In genomic region chr6:159654483-159655098, GRCh38 we compare ENCODE assay signal across 8 cellular contexts. TPM values are rescaled to one million over a fixed set of nuclear protein-coding genes. Genes with fewer than 3 reads are reported as not detected.
DNase-seq lines count a peak whose midpoint lies in the region; ATAC-seq, FAIRE-seq and TF ChIP-seq lines count a peak whose summit lies in the region.

No MANE protein-coding gene starts in this region.

- no peaks in the 10 kb centered on the region for H3K27me3 ChIP-seq in Panc1 (ENCODE audit: control insufficient read depth, insufficient read depth, low read length)
- no peaks in the 10 kb centered on the region for H3K27me3 ChIP-seq in H1 (replicated peaks in 1 of 4; ENCODE audit: control insufficient read depth in 3 of 4, extremely low read depth in 1 of 4, insufficient read depth in 3 of 4, low read length in 3 of 4)

- no peak overlapping the region for H3K9ac ChIP-seq in H1 (replicated peaks in 1 of 4; ENCODE audit: extremely low read depth in 1 of 4, low read depth in 3 of 4, low read length in 3 of 4)

- TF ChIP-seq EP300 in H1 (IDR thresholded peaks at IDR 0.05; ENCODE audit: borderline replicate concordance in 1 of 2, low read depth in 2 of 2, low read length in 2 of 2) = no peak

- no peaks in the 10 kb centered on the region for H3K23me2 ChIP-seq in H1 (ENCODE audit: low read depth, low read length)

- CTCF ChIA-PET in Panc1 (lab: Charles Lee) = interaction anchor here (0.6 to 1.0 kb wide), 4 partner anchors 9 to 437 kb away, joined by 3 to 7 read pairs (median 4); no protein-coding TSS in a partner anchor
- CTCF ChIA-PET in H1 (lab: Charles Lee; ENCODE audit: partially characterized antibody) = interaction anchor here (0.6 to 3.2 kb wide), 29 partner anchors 8 to 1129 kb away, joined by 3 to 49 read pairs (median 3); no protein-coding TSS in a partner anchor

- peaks cover 6% of the 10 kb centered on the region; the same call in 1 of the 2 replicates for H3K4me1 ChIP-seq in Panc1 (ENCODE audit: control insufficient read depth, insufficient read depth, low read length)
- H3K4me1 ChIP-seq in H1 (replicated peaks in 1 of 4; ENCODE audit: control insufficient read depth in 3 of 4, insufficient read depth in 4 of 4, low read length in 3 of 4) = peaks cover 0 to 3% (median under 1%) of the 10 kb centered on the region in 4 experiments; a peak in 2 of 7 replicates
- H3K4me1 ChIP-seq in mucosa of descending colon (ENCODE audit: low read depth) = no peaks in the 10 kb centered on the region

- H3K14ac ChIP-seq in H1 (ENCODE audit: insufficient read length) = no peak overlapping the region

- no peak overlapping the region for H3K18ac ChIP-seq in H1 (ENCODE audit: extremely low read depth, low read length)

- H3K27me3 Mint-ChIP-seq in activated T-helper 2 cell treated with anti-CD3 and anti-CD28 coated beads, Interferon-gamma antibody, Interleukin-2, Interleukin-4, amounts not matched to agents 10 μg/mL and 5 μg/mL and 100 μg/mL, durations not matched to agents 14 hours and 24 hours and 36 hours (ENCODE audit: low read depth) = peaks cover 3% of the 10 kb centered on the region

- intact Hi-C loops in Panc1 (cut with micrococcal nuclease; ENCODE audit: unreplicated experiment) (loop anchor here (2.0 kb wide), 2 partner anchors 438 to 484 kb away; no protein-coding TSS in a partner anchor), mucosa of descending colon (cut with DNase I, micrococcal nuclease) (loop anchor here (5.0 to 10.0 kb wide), 2 partner anchors 480 to 482 kb away; no protein-coding TSS in a partner anchor)
- intact Hi-C loops in activated T-helper 2 cell treated with anti-CD3 and anti-CD28 coated beads, Interferon-gamma antibody, Interleukin-2, Interleukin-4, amounts not matched to agents 10 μg/mL and 5 μg/mL and 100 μg/mL, durations not matched to agents 14 hours and 24 hours and 36 hours (cut with micrococcal nuclease) = loop anchor here (2.0 kb wide), 1 partner anchor 480 kb away; no protein-coding TSS in a partner anchor

- H3K79me1 ChIP-seq in H1 (ENCODE audit: low read depth, low read length) = no peaks in the 10 kb centered on the region

- POLR2A ChIA-PET in Panc1 (lab: Charles Lee) (no interaction called here), H1 (lab: Charles Lee; ENCODE audit: partially characterized antibody) (interaction anchor here (1.1 to 1.4 kb wide), 2 partner anchors 45 to 72 kb away, joined by 3 to 5 read pairs; partner anchors contain the start of gene WTAP)

- H2AK5ac ChIP-seq in H1 (ENCODE audit: low read depth, low read length) = no peak overlapping the region

- no peak overlapping the region for H3K4me3 Mint-ChIP-seq in activated T-helper 2 cell treated with anti-CD3 and anti-CD28 coated beads, Interferon-gamma antibody, Interleukin-2, Interleukin-4, amounts not matched to agents 10 μg/mL and 5 μg/mL and 100 μg/mL, durations not matched to agents 14 hours and 24 hours and 36 hours (ENCODE audit: low read depth)

- H4K5ac ChIP-seq in H1 (ENCODE audit: insufficient read length, low read depth, low read length) = no peak overlapping the region

- no peak for TF ChIP-seq POLR2A in H1 (IDR thresholded peaks at IDR 0.05; ENCODE audit: control extremely low read depth in 1 of 2, low read depth in 2 of 2, low read length in 2 of 2)

- no peak overlapping the region for H2BK120ac ChIP-seq in H1 (replicated peaks; ENCODE audit: low read depth, low read length)

- no peak overlapping the region for H2BK5ac ChIP-seq in H1 (ENCODE audit: low read depth, low read length)

- H3K27ac Mint-ChIP-seq in activated T-helper 2 cell treated with anti-CD3 and anti-CD28 coated beads, Interferon-gamma antibody, Interleukin-2, Interleukin-4, amounts not matched to agents 10 μg/mL and 5 μg/mL and 100 μg/mL, durations not matched to agents 14 hours and 24 hours and 36 hours = no peak overlapping the region

- no peaks in the 10 kb centered on the region for H3K36me3 Mint-ChIP-seq in activated T-helper 2 cell treated with anti-CD3 and anti-CD28 coated beads, Interferon-gamma antibody, Interleukin-2, Interleukin-4, amounts not matched to agents 10 μg/mL and 5 μg/mL and 100 μg/mL, durations not matched to agents 14 hours and 24 hours and 36 hours (ENCODE audit: low read depth)

- in situ Hi-C loops in Panc1 (cut with HindIII; ENCODE audit: low pct_unique_long_range_greater_than_20kb, low sequenced_read_pairs) = no loop called here

- peak; percentile 62 for DNase-seq in EH (ENCODE audit: low read depth)
- DNase-seq in Kasumi-1 (lab: John Stamatoyannopoulos, UW) = peak; percentile 68 to 83
- DNase-seq in Panc1 (ENCODE audit: low read depth, low spot score) = peak; percentile 13
- DNase-seq in H1 (ENCODE audit: low read depth in 1 of 2, low spot score in 2 of 2) = no peak
- DNase-seq in mucosa of descending colon = peak in 1 of 3 donors; percentile 6
- DNase-seq in activated T-helper 2 cell treated with anti-CD3 and anti-CD28 coated beads, Interferon-gamma antibody, Interleukin-2, Interleukin-4, amounts not matched to agents 10 μg/mL and 5 μg/mL and 100 μg/mL, durations not matched to agents 14 hours and 24 hours and 36 hours (ENCODE audit: low spot score) = no peak
- no peak for DNase-seq in UCSD-AML1 (lab: John Stamatoyannopoulos, UW; ENCODE audit: unreplicated experiment)

- no TSS peak for BruUV-seq in Panc1 (replicated peaks; lab: Mats Ljungman, UMichigan)

- no peak overlapping the region for H4K8ac ChIP-seq in H1 (ENCODE audit: extremely low read depth, insufficient read depth, low read length)

- H3K4me1 Mint-ChIP-seq in activated T-helper 2 cell treated with anti-CD3 and anti-CD28 coated beads, Interferon-gamma antibody, Interleukin-2, Interleukin-4, amounts not matched to agents 10 μg/mL and 5 μg/mL and 100 μg/mL, durations not matched to agents 14 hours and 24 hours and 36 hours (ENCODE audit: low read depth) = no peaks in the 10 kb centered on the region

- no peak overlapping the region for H3K27ac ChIP-seq in Panc1 (ENCODE audit: low read length)
- H3K27ac ChIP-seq in H1 (ENCODE audit: low read depth, low read length) = no peak overlapping the region

- WGBS in H1 (ENCODE audit: extremely low coverage in 1 of 2, insufficient coverage in 1 of 2, insufficient read length in 1 of 2, insufficient replicate concordance in 2 of 2, low coverage in 1 of 2, low lambda C conversion rate in 2 of 2, missing lambda C conversion rate in 1 of 2), 2 experiments = 3% methylated on average over 2 of the region's 2 CpGs; no CpG with 5 or more reads in 1 of the 2 experiments

- H3K4me2 ChIP-seq in H1 (ENCODE audit: insufficient read depth in 1 of 2, low read depth in 2 of 2, low read length in 2 of 2) = no peak overlapping the region

- TF ChIP-seq RAD21 in H1 (IDR thresholded peaks at IDR 0.05 in 1 of 2, conservative IDR thresholded peaks at IDR 0.05 in 1 of 2; ENCODE audit: low read depth in 2 of 2, low read length in 2 of 2) = peak; percentile 63 to 70

- H3K36me3 ChIP-seq in Panc1 (ENCODE audit: control insufficient read depth, insufficient read depth, low read length) = no peaks in the 10 kb centered on the region
- H3K36me3 ChIP-seq in H1 (ENCODE audit: control insufficient read depth in 2 of 4, insufficient read depth in 4 of 4, low read length in 3 of 4) = no peaks in the 10 kb centered on the region
- H3K36me3 ChIP-seq in mucosa of descending colon (ENCODE audit: low read depth) = no peaks in the 10 kb centered on the region

- peak; percentile 66 for TF ChIP-seq CTCF in Panc1 (IDR thresholded peaks at IDR 0.05)
- peak in 2 of 3 experiments; percentile 37 to 40; a peak in 2 of 4 replicates for TF ChIP-seq CTCF in H1 (IDR thresholded peaks at IDR 0.05; ENCODE audit: control extremely low read depth in 1 of 3, insufficient read depth in 1 of 3, low read depth in 1 of 3, low read length in 3 of 3)
- peak; percentile 22 for TF ChIP-seq CTCF in mucosa of descending colon (IDR thresholded peaks at IDR 0.05)

- no peak overlapping the region for H2AFZ ChIP-seq in H1 (ENCODE audit: low read length)

- H3K23ac ChIP-seq in H1 (ENCODE audit: insufficient read length) = no peak overlapping the region

- H3K56ac ChIP-seq in H1 (replicated peaks; ENCODE audit: insufficient read length, low read depth, low read length) = no peak overlapping the region

- H3K4ac ChIP-seq in H1 (replicated peaks; ENCODE audit: insufficient read length, low read depth, low read length) = no peak overlapping the region

- ATAC-seq in Panc1 (peak; percentile 65), mucosa of descending colon (peak; percentile 37), GM21825 (IDR thresholded peaks at IDR 0.05; ENCODE audit: unreplicated experiment) (no peak)

- H3K9me3 Mint-ChIP-seq in activated T-helper 2 cell treated with anti-CD3 and anti-CD28 coated beads, Interferon-gamma antibody, Interleukin-2, Interleukin-4, amounts not matched to agents 10 μg/mL and 5 μg/mL and 100 μg/mL, durations not matched to agents 14 hours and 24 hours and 36 hours = peaks cover 3% of the 10 kb centered on the region

- H3K79me2 ChIP-seq in H1 (ENCODE audit: control insufficient read depth in 1 of 2, insufficient read depth in 2 of 2, low read length in 2 of 2) = no peaks in the 10 kb centered on the region

- no peak overlapping the region for H3K4me3 ChIP-seq in Panc1 (ENCODE audit: low read depth in 2 of 2, low read length in 2 of 2)
- H3K4me3 ChIP-seq in H1 (ENCODE audit: extremely low read depth in 1 of 4, insufficient read depth in 2 of 4, low read depth in 3 of 4, low read length in 4 of 4) = no peak overlapping the region
- H3K4me3 ChIP-seq in mucosa of descending colon = no peak overlapping the region

- FAIRE-seq in H1 (lab: Jason Lieb, UNC) = no peak

- H4K20me1 ChIP-seq in H1 (replicated peaks in 1 of 2; ENCODE audit: control insufficient read depth in 1 of 2, insufficient read depth in 2 of 2, low read length in 2 of 2) = no peaks in the 10 kb centered on the region

- no peak overlapping the region for H2BK20ac ChIP-seq in H1 (ENCODE audit: low read length)

- H3K9me3 ChIP-seq in Panc1 (ENCODE audit: control insufficient read depth, insufficient read depth, low read depth, low read length) (no peaks in the 10 kb centered on the region), H1 (ENCODE audit: insufficient read depth in 2 of 2, low read depth in 1 of 2, low read length in 1 of 2) (peaks cover 15 to 17% of the 10 kb centered on the region in 2 experiments; a peak in 3 of 4 replicates), mucosa of descending colon (no peaks in the 10 kb centered on the region)

- no peak overlapping the region for H2BK15ac ChIP-seq in H1 (ENCODE audit: low read length)

- H2BK12ac ChIP-seq in H1 (ENCODE audit: low read depth, low read length) = no peak overlapping the region

- H4K91ac ChIP-seq in H1 (replicated peaks; ENCODE audit: insufficient read length, low read length) = no peak overlapping the region

RNA-seq across cellular contexts. Expression of gene SOD2, which starts 38.5 kb away (rescaled TPM):
- total RNA-seq in Panc1 (2021; ENCODE audit: unreplicated experiment) = 180 TPM
- polyA plus RNA-seq in Panc1 (2012; ENCODE audit: insufficient read length) = 137 TPM
- 88.7 and 96.9 TPM in 2 replicates for total RNA-seq in H1 (2021; fragmentation: NEBNext Ultra II Directional; extraction: Animal tissue kit (Norgen Biotek cat#: 25700))
- 30.6 and 31.1 TPM in 2 replicates for polyA plus RNA-seq in H1 (2011; rRNA removed)
- 44.2 TPM for polyA plus RNA-seq in H1 (2011; cell fraction: cytosol; rRNA removed)
- polyA plus RNA-seq in H1 (2011; cell fraction: nucleus; rRNA removed) = 25.3 TPM
- polyA plus RNA-seq in H1 (2012, experiment 1 of 2) = 72.3 to 80.7 TPM (median 75.0 TPM) in 4 replicates
- polyA plus RNA-seq in H1 (2012, experiment 2 of 2) = 10.8 TPM
- polyA plus RNA-seq in H1 (2013, experiment 1 of 2) = 30.9 TPM
- polyA plus RNA-seq in H1 (2013, experiment 2 of 2) = 34.0 TPM
- 70.3 and 85.7 TPM in 2 replicates for polyA minus RNA-seq in H1 (2011; rRNA and poly(A)+ RNA removed)
- 63.2 TPM for polyA minus RNA-seq in H1 (2011; cell fraction: cytosol; rRNA and poly(A)+ RNA removed)
- 28.4 TPM for polyA minus RNA-seq in H1 (2011; cell fraction: nucleus; rRNA and poly(A)+ RNA removed)
- total RNA-seq in mucosa of descending colon = 100 to 1,000 TPM; 286 to 462 (median 400) TPM
- 54.3 and 60.8 TPM in 2 replicates for total RNA-seq in activated T-helper 2 cell treated with anti-CD3 and anti-CD28 coated beads, Interferon-gamma antibody, Interleukin-2, Interleukin-4, amounts not matched to agents 10 μg/mL and 5 μg/mL and 100 μg/mL, durations not matched to agents 14 hours and 24 hours and 36 hours

Comparison
In these comparisons a context has a peak if more than half of its experiments do, and no peak if none do; other contexts are left out.
1. DNase-seq: peak in EH (single experiment), Kasumi-1 (2 of 2) and Panc1 (single experiment); none in H1 (0 of 2), activated T-helper 2 cell treated with anti-CD3 and anti-CD28 coated beads, Interferon-gamma antibody, Interleukin-2, Interleukin-4, amounts not matched to agents 10 μg/mL and 5 μg/mL and 100 μg/mL, durations not matched to agents 14 hours and 24 hours and 36 hours (single experiment) and UCSD-AML1 (single experiment).
2. Peak in every context shown above with its lines, with median percentiles within 50 percentile points of each other: CTCF ChIP-seq.